9 cellular contexts compared by ENCODE assay signal in the genomic region with DNA sequence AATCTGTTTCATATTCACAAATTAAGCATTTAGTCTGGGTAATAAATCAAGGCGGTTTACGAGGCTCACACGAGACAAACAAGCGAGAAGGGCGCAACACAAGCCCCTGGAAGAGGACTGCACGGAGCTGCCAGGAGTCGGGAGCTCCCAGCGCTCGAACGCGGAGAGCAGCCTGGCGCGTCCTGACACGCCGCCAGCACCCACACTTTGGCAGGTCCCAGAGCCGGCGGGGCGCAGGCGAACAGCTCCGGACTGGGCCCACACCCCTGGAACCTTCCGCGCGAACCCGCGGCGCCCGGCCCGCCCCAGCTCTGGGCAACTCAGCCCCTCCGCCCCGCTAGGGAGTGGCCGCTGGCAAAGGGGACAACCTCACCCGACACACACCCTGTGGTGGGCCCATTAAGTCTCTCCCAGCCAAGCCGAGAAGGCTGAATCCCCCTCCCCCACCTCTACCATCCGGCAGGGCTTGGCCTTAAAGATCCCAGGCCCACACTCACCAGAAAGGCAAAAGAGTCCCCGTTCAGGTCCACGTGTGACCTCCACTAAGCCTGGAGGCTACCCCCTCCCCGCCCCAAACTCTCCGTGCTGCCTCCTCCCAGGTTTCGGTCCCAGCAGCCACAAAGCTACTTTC. TPM values are rescaled to one million over a fixed set of nuclear protein-coding genes. Genes with fewer than 3 reads are reported as not detected.
DNase-seq lines count a peak whose midpoint lies in the region; ATAC-seq, FAIRE-seq and TF ChIP-seq lines count a peak whose summit lies in the region.
"Had no signal": no experiment of that assay in that cellular context is flagged by ENCODE, and none has a peak within 500 bp of the region (broad histone marks: within the 10 kb centered on the region; RNA-seq: fewer than 3 reads in every experiment).

No MANE protein-coding gene starts in this region.

- peaks cover 33% of the 10 kb centered on the region for H3K27me3 Mint-ChIP-seq in IgD-negative memory B cell

- no peak overlapping the region for H2AFZ ChIP-seq in neuron (ENCODE audit: low read depth, low read length)

- H3K4me3 Mint-ChIP-seq in IgD-negative memory B cell: peak overlapping the region in 3 of 4 donors; percentile 44 to 75 (median 54)

- TF ChIP-seq CTCF in BE2C (IDR thresholded peaks at IDR 0.05; ENCODE audit: low read depth, low read length): no peak

- H3K36me3 Mint-ChIP-seq in IgD-negative memory B cell: peaks cover 1% of the 10 kb centered on the region

- ATAC-seq in esophagus mucosa: peak; percentile 79
- ATAC-seq in HG03045 (IDR thresholded peaks at IDR 0.05; ENCODE audit: unreplicated experiment): no peak
- no peak for ATAC-seq in activated CD4-positive, CD25-positive, alpha-beta regulatory T cell treated with anti-CD3 and anti-CD28 coated beads, Interleukin-2, amount 50 U/mL, for 24 hours

- H3K9me3 ChIP-seq in BE2C (no peaks in the 10 kb centered on the region), neuron (ENCODE audit: low read length) (no peaks in the 10 kb centered on the region)

- no peaks in the 10 kb centered on the region for H3K36me3 ChIP-seq in BE2C
- no peaks in the 10 kb centered on the region for H3K36me3 ChIP-seq in neuron (ENCODE audit: insufficient read depth, low read length)

- no peaks in the 10 kb centered on the region for H3K9me3 Mint-ChIP-seq in IgD-negative memory B cell

- peaks cover 0 to 14% (median 12%) of the 10 kb centered on the region in 3 donors for H3K4me1 Mint-ChIP-seq in IgD-negative memory B cell

- H3K4me1 ChIP-seq in BE2C (no peaks in the 10 kb centered on the region; the same call in 1 of the 2 replicates), neuron (ENCODE audit: insufficient read depth, low read length) (peaks cover 13% of the 10 kb centered on the region)

- H3K4me3 ChIP-seq in BE2C (ENCODE audit: low read depth, low read length): peak overlapping the region; percentile 59
- peak overlapping the region; percentile 46 for H3K4me3 ChIP-seq in neuron (ENCODE audit: low read length)

- no peak for DNase-seq in BE2C
- DNase-seq in glomerular visceral epithelial cell (ENCODE audit: extremely low spot score): no peak
- DNase-seq in frontal cortex (ENCODE audit: low spot score in 2 of 2): no peak
- DNase-seq: NCI-H510A had no signal

- FAIRE-seq in frontal cortex (lab: Jason Lieb, UNC): no peak

- no peak overlapping the region for H3K27ac Mint-ChIP-seq in IgD-negative memory B cell

- H3K27me3 ChIP-seq in BE2C: no peaks in the 10 kb centered on the region
- peaks cover 8% of the 10 kb centered on the region for H3K27me3 ChIP-seq in neuron (ENCODE audit: insufficient read depth, low read length)

RNA-seq across cellular contexts. Expression of a gene that starts 47.4 kb away (rescaled TPM):
- 61.8 TPM for polyA plus RNA-seq in BE2C (2012; ENCODE audit: insufficient read depth, insufficient read length, low read depth)
- 10.2 TPM for polyA plus RNA-seq in IgD-negative memory B cell
- total RNA-seq in esophagus mucosa (16.2 TPM), frontal cortex (26.5 TPM)
